In genomic region chr6:28488916-28489365, GRCh38 we compare ENCODE assay signal across 8 cellular contexts. TPM values are rescaled to one million over a fixed set of nuclear protein-coding genes. Genes with fewer than 3 reads are reported as not detected.
A peak's percentile ranks its signal among the peaks of the same experiment; 100 is the strongest.
DNase-seq lines count a peak whose midpoint lies in the region; ATAC-seq and TF ChIP-seq lines count a peak whose summit lies in the region.

No MANE protein-coding gene starts in this region.

- peaks cover 32% of the 10 kb centered on the region for H3K27me3 Mint-ChIP-seq in brain
- H3K27me3 Mint-ChIP-seq in mesothelial cell of epicardium (ENCODE audit: low read depth) = no peaks in the 10 kb centered on the region

- DNase-seq in SKM-1 treated with dmso at 0.1 percent for 144 hours (lab: John Stamatoyannopoulos, UW; ENCODE audit: unreplicated experiment) (peak; percentile 12), SKM-1 (lab: John Stamatoyannopoulos, UW; ENCODE audit: unreplicated experiment) (no peak), NCI-H774 (lab: John Stamatoyannopoulos, UW) (peak; percentile 9), mesothelial cell of epicardium (ENCODE audit: low spot score in 2 of 2, unreplicated experiment in 2 of 2) (no peak)

- H3K36me3 Mint-ChIP-seq in brain (no peaks in the 10 kb centered on the region), mesothelial cell of epicardium (peaks cover 4% of the 10 kb centered on the region)

- H3K9me3 Mint-ChIP-seq in brain = peaks cover 0 to 7% (median 3%) of the 10 kb centered on the region in 5 experiments
- H3K9me3 Mint-ChIP-seq in mesothelial cell of epicardium = peaks cover 5% of the 10 kb centered on the region

- H3K4me3 Mint-ChIP-seq in brain (peak overlapping the region; percentile 75 to 92 (median 80)), mesothelial cell of epicardium (peak overlapping the region; percentile 87)

- ATAC-seq in HG02885 (IDR thresholded peaks at IDR 0.05; ENCODE audit: poor library complexity, unreplicated experiment) (no peak), GM21381 (IDR thresholded peaks at IDR 0.05; ENCODE audit: unreplicated experiment) (no peak), HG03571 (IDR thresholded peaks at IDR 0.05; ENCODE audit: unreplicated experiment) (no peak)

- H3K27ac Mint-ChIP-seq in brain = peak overlapping the region in 2 of 5 experiments; percentile 88 to 91
- peak overlapping the region; percentile 92 for H3K27ac Mint-ChIP-seq in mesothelial cell of epicardium

- no peak for TF ChIP-seq CTCF in brain (conservative IDR thresholded peaks at IDR 0.05)
- no peak for TF ChIP-seq CTCF in mesothelial cell of epicardium (IDR thresholded peaks at IDR 0.05; ENCODE audit: unreplicated experiment)

- H3K4me1 Mint-ChIP-seq in brain (peaks cover 21% of the 10 kb centered on the region), mesothelial cell of epicardium (peaks cover 29% of the 10 kb centered on the region)

RNA-seq across cellular contexts. Expression of gene GPX6, which starts 26.7 kb away (rescaled TPM):
- not detected for polyA plus RNA-seq in brain (ENCODE audit: insufficient read depth, low read depth, low replicate concordance)
- not detected in 3 replicates for total RNA-seq in mesothelial cell of epicardium

RNA-seq across cellular contexts. Expression of gene GPX5, which starts 36.7 kb away (rescaled TPM):
- polyA plus RNA-seq in brain (ENCODE audit: insufficient read depth, low read depth, low replicate concordance) = not detected
- total RNA-seq in mesothelial cell of epicardium = not detected in 3 replicates

RNA-seq across cellular contexts. Expression of gene ZSCAN23, which starts 45.6 kb away (rescaled TPM):
- 2.4 TPM for polyA plus RNA-seq in brain (ENCODE audit: insufficient read depth, low read depth, low replicate concordance)
- 10.4 to 13.9 TPM (median 13.5 TPM) in 3 replicates for total RNA-seq in mesothelial cell of epicardium

Comparison
In these comparisons a context has a peak if more than half of its experiments do, and no peak if none do; other contexts are left out.
1. DNase-seq: peak in SKM-1 treated with dmso at 0.1 percent for 144 hours (single experiment) and NCI-H774 (single experiment); none in SKM-1 (single experiment) and mesothelial cell of epicardium (0 of 2).